Comparison of ENCODE assay signal across 16 cellular contexts in genomic region chr4:134628074-134628473, GRCh38.
DNase-seq lines count a peak whose midpoint lies in the region; ATAC-seq, FAIRE-seq and TF ChIP-seq lines count a peak whose summit lies in the region.
"Had no signal": no experiment of that assay in that cellular context is flagged by ENCODE, and none has a peak within 500 bp of the region (broad histone marks: within the 10 kb centered on the region; RNA-seq: fewer than 3 reads in every experiment).

No MANE protein-coding gene starts in this region.

- no peak for TF ChIP-seq EP300 in H1 (IDR thresholded peaks at IDR 0.05; ENCODE audit: borderline replicate concordance in 1 of 2, low read depth in 2 of 2, low read length in 2 of 2)

- no peaks in the 10 kb centered on the region for H3K79me1 ChIP-seq in H1 (ENCODE audit: low read depth, low read length)

- H3K4me2 ChIP-seq in H1 (ENCODE audit: insufficient read depth in 1 of 2, low read depth in 2 of 2, low read length in 2 of 2): no peak overlapping the region

- H3K27ac ChIP-seq in SK-N-MC: 0 out of 2 replicates have a peak overlapping the region, but pooled peaks have one; percentile 4
- H3K27ac ChIP-seq in H1 (ENCODE audit: low read depth, low read length): no peak overlapping the region

- no peak overlapping the region for H2AFZ ChIP-seq in H1 (ENCODE audit: low read length)

- peaks cover 2% of the 10 kb centered on the region for H3K9me3 Mint-ChIP-seq in mesothelial cell of epicardium
- peaks cover 0 to 3% (median 0%) of the 10 kb centered on the region in 7 donors for H3K9me3 Mint-ChIP-seq in CD14-positive monocyte

- H3K27me3 ChIP-seq in H1 (replicated peaks in 1 of 4; ENCODE audit: control insufficient read depth in 3 of 4, extremely low read depth in 1 of 4, insufficient read depth in 3 of 4, low read length in 3 of 4): no peaks in the 10 kb centered on the region

- TF ChIP-seq CTCF in H1 (IDR thresholded peaks at IDR 0.05; ENCODE audit: control extremely low read depth in 1 of 3, insufficient read depth in 1 of 3, low read depth in 1 of 3, low read length in 3 of 3) (no peak), mesothelial cell of epicardium (IDR thresholded peaks at IDR 0.05; ENCODE audit: unreplicated experiment) (no peak), CD14-positive monocyte (IDR thresholded peaks at IDR 0.05) (no peak)

- H3K27ac Mint-ChIP-seq in mesothelial cell of epicardium (peak overlapping the region; percentile 90), CD14-positive monocyte (no peak overlapping the region)
- H3K27ac Mint-ChIP-seq: B cell; CD8-positive, alpha-beta memory T cell had no signal

- no peak overlapping the region for H4K5ac ChIP-seq in H1 (ENCODE audit: insufficient read length, low read depth, low read length)

- DNase-seq in EL: peak; percentile 1
- no peak for DNase-seq in SK-N-MC (ENCODE audit: low read depth, low spot score)
- DNase-seq in H1 (ENCODE audit: low read depth in 1 of 2, low spot score in 2 of 2): no peak
- DNase-seq in mesothelial cell of epicardium (ENCODE audit: low spot score in 2 of 2, unreplicated experiment in 2 of 2): no peak
- no peak for DNase-seq in pons (ENCODE audit: low spot score)
- DNase-seq in ecto neural progenitor cell (ENCODE audit: low spot score): no peak
- DNase-seq in CD14-positive monocyte (ENCODE audit: low spot score): no peak
- DNase-seq: CD8-positive, alpha-beta memory T cell; NCI-H2107; NCI-H345; NCI-H748 treated with DMSO at 0.1 percent for 48 hours had no signal

- no peak for TF ChIP-seq POLR2A in H1 (IDR thresholded peaks at IDR 0.05; ENCODE audit: control extremely low read depth in 1 of 2, low read depth in 2 of 2, low read length in 2 of 2)

- FAIRE-seq in H1 (lab: Jason Lieb, UNC): no peak
- FAIRE-seq: K562 had no signal

- no peak overlapping the region for H2BK5ac ChIP-seq in H1 (ENCODE audit: low read depth, low read length)

- TF ChIP-seq RAD21 in H1 (IDR thresholded peaks at IDR 0.05 in 1 of 2, conservative IDR thresholded peaks at IDR 0.05 in 1 of 2; ENCODE audit: low read depth in 2 of 2, low read length in 2 of 2): no peak

- no peak overlapping the region for H2BK15ac ChIP-seq in H1 (ENCODE audit: low read length)

- H3K18ac ChIP-seq in H1 (ENCODE audit: extremely low read depth, low read length): no peak overlapping the region

- H2BK20ac ChIP-seq in H1 (ENCODE audit: low read length): no peak overlapping the region

- H3K4me1 ChIP-seq in H1 (replicated peaks in 1 of 4; ENCODE audit: control insufficient read depth in 3 of 4, insufficient read depth in 4 of 4, low read length in 3 of 4): peaks cover 0 to 13% (median 4%) of the 10 kb centered on the region in 4 experiments; a peak in 4 of 7 replicates

- no peak overlapping the region for H4K8ac ChIP-seq in H1 (ENCODE audit: extremely low read depth, insufficient read depth, low read length)

- no peak overlapping the region for H3K14ac ChIP-seq in H1 (ENCODE audit: insufficient read length)

- peak overlapping the region; percentile 49 for H2BK120ac ChIP-seq in H1 (replicated peaks; ENCODE audit: low read depth, low read length)

- no peak overlapping the region for H2AK5ac ChIP-seq in H1 (ENCODE audit: low read depth, low read length)

- no peak overlapping the region for H3K4me3 ChIP-seq in SK-N-MC
- H3K4me3 ChIP-seq in H1 (ENCODE audit: extremely low read depth in 1 of 4, insufficient read depth in 2 of 4, low read depth in 3 of 4, low read length in 4 of 4): no peak overlapping the region
- H3K4me3 ChIP-seq: K562 had no signal

- no peaks in the 10 kb centered on the region for H3K23me2 ChIP-seq in H1 (ENCODE audit: low read depth, low read length)

- no peaks in the 10 kb centered on the region for H4K20me1 ChIP-seq in H1 (replicated peaks in 1 of 2; ENCODE audit: control insufficient read depth in 1 of 2, insufficient read depth in 2 of 2, low read length in 2 of 2)

- H3K56ac ChIP-seq in H1 (replicated peaks; ENCODE audit: insufficient read length, low read depth, low read length): no peak overlapping the region

- H3K36me3 ChIP-seq in SK-N-MC (ENCODE audit: insufficient read depth, low read length) (no peaks in the 10 kb centered on the region), H1 (ENCODE audit: control insufficient read depth in 2 of 4, insufficient read depth in 4 of 4, low read length in 3 of 4) (no peaks in the 10 kb centered on the region)

- peaks cover 45% of the 10 kb centered on the region for H3K4me1 Mint-ChIP-seq in mesothelial cell of epicardium
- H3K4me1 Mint-ChIP-seq in CD14-positive monocyte: no peaks in the 10 kb centered on the region
- H3K4me1 Mint-ChIP-seq: B cell; CD8-positive, alpha-beta memory T cell had no signal

- H2BK12ac ChIP-seq in H1 (ENCODE audit: low read depth, low read length): 0 out of 2 replicates have a peak overlapping the region, but pooled peaks have one; percentile 92

- no peak overlapping the region for H3K4me3 Mint-ChIP-seq in mesothelial cell of epicardium
- H3K4me3 Mint-ChIP-seq in CD14-positive monocyte: no peak overlapping the region
- H3K4me3 Mint-ChIP-seq: B cell; CD8-positive, alpha-beta memory T cell had no signal

- no peak overlapping the region for H3K4ac ChIP-seq in H1 (replicated peaks; ENCODE audit: insufficient read length, low read depth, low read length)

- H3K27me3 Mint-ChIP-seq in mesothelial cell of epicardium (ENCODE audit: low read depth) (no peaks in the 10 kb centered on the region), CD14-positive monocyte (ENCODE audit: low read depth in 3 of 3) (peaks cover 0 to 2% (median 0%) of the 10 kb centered on the region in 3 donors)
- H3K27me3 Mint-ChIP-seq: B cell; CD8-positive, alpha-beta memory T cell had no signal

- H3K9ac ChIP-seq in SK-N-MC (ENCODE audit: insufficient read length) (no peak overlapping the region), H1 (replicated peaks in 1 of 4; ENCODE audit: extremely low read depth in 1 of 4, low read depth in 3 of 4, low read length in 3 of 4) (no peak overlapping the region)

- ATAC-seq in GM18861 (IDR thresholded peaks at IDR 0.05; ENCODE audit: unreplicated experiment): no peak
- ATAC-seq: HCT116, K562, Right ventricle myocardium inferior had no signal

- intact Hi-C loops in CD14-positive monocyte (cut with micrococcal nuclease): no loop called here

- no peaks in the 10 kb centered on the region for H3K79me2 ChIP-seq in H1 (ENCODE audit: control insufficient read depth in 1 of 2, insufficient read depth in 2 of 2, low read length in 2 of 2)

- POLR2A ChIA-PET in H1 (lab: Charles Lee; ENCODE audit: partially characterized antibody): no interaction called here

- CTCF ChIA-PET in H1 (lab: Charles Lee; ENCODE audit: partially characterized antibody): no interaction called here

- H3K23ac ChIP-seq in H1 (ENCODE audit: insufficient read length): no peak overlapping the region

- H3K9me3 ChIP-seq in SK-N-MC (ENCODE audit: low read depth, low read length): no peaks in the 10 kb centered on the region
- H3K9me3 ChIP-seq in H1 (ENCODE audit: insufficient read depth in 2 of 2, low read depth in 1 of 2, low read length in 1 of 2): no peaks in the 10 kb centered on the region

- peaks cover 2% of the 10 kb centered on the region for H3K36me3 Mint-ChIP-seq in mesothelial cell of epicardium
- H3K36me3 Mint-ChIP-seq in CD14-positive monocyte: no peaks in the 10 kb centered on the region
- H3K36me3 Mint-ChIP-seq: CD8-positive, alpha-beta memory T cell had no signal

- no peak overlapping the region for H4K91ac ChIP-seq in H1 (replicated peaks; ENCODE audit: insufficient read length, low read length)

TF ChIP-seq in H1, 55 proteins besides CTCF, POLR2A, EP300 and RAD21:
- TF ChIP-seq KDM4A (IDR thresholded peaks at IDR 0.05; ENCODE audit: low read depth, low read length, severe bottlenecking) (no peak), SUZ12 (IDR thresholded peaks at IDR 0.05; ENCODE audit: low read length) (no peak), CBX5 (IDR thresholded peaks at IDR 0.05; ENCODE audit: low read depth, low read length) (no peak), HDAC2 (IDR thresholded peaks at IDR 0.05; ENCODE audit: borderline replicate concordance in 1 of 2, low read depth in 2 of 2, low read length in 2 of 2) (no peak), SIRT6 (IDR thresholded peaks at IDR 0.05; ENCODE audit: low read length) (no peak), RNF2 (IDR thresholded peaks at IDR 0.05; ENCODE audit: borderline replicate concordance, low read depth, low read length, missing control alignments, poor library complexity, severe bottlenecking) (no peak), JUN (IDR thresholded peaks at IDR 0.05; ENCODE audit: low read depth, low read length) (no peak), CTBP2 (IDR thresholded peaks at IDR 0.05; ENCODE audit: borderline replicate concordance, insufficient read depth, insufficient read length, low read length) (no peak), TAF7 (optimal IDR thresholded peaks at IDR 0.05; ENCODE audit: borderline replicate concordance, low read depth, low read length) (no peak), TEAD4 (IDR thresholded peaks at IDR 0.05; ENCODE audit: low read depth, low read length) (no peak), EGR1 (IDR thresholded peaks at IDR 0.05; ENCODE audit: borderline replicate concordance, low read depth, low read length) (no peak), GABPA (IDR thresholded peaks at IDR 0.05; ENCODE audit: borderline replicate concordance, insufficient read depth, low read length) (no peak)
- TF ChIP-seq, protein P1, sequence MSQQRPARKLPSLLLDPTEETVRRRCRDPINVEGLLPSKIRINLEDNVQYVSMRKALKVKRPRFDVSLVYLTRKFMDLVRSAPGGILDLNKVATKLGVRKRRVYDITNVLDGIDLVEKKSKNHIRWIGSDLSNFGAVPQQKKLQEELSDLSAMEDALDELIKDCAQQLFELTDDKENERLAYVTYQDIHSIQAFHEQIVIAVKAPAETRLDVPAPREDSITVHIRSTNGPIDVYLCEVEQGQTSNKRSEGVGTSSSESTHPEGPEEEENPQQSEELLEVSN (IDR thresholded peaks at IDR 0.05): no peak
TF ChIP-seq in H1: peak in this region for 0.
